1 cellular context compared by ENCODE assay signal in genomic region chr9:32552172-32552872, GRCh38.
A peak's percentile ranks its signal among the peaks of the same experiment; 100 is the strongest.
TF ChIP-seq lines count a peak whose summit lies in the region.

TSS of gene SMIM27 (plus strand) at chr9:32552327. CDS start at chr9:32552435, 108 bp downstream.
TSS of gene TOPORS (minus strand) at chr9:32552586. CDS start at chr9:32552436, 150 bp downstream.

TF ChIP-seq in K562, 482 proteins besides CTCF, POLR2A, EP300 and RAD21 (continued from another document and continues in another):
- TF ChIP-seq MBD1 (CRISPR knock-in tag; IDR thresholded peaks at IDR 0.05) (no peak), STAT6 (CRISPR knock-in tag; IDR thresholded peaks at IDR 0.05) (0 out of 2 replicates have a peak, but pooled peaks have one; percentile 56), SIX5 (IDR thresholded peaks at IDR 0.05; ENCODE audit: borderline replicate concordance in 1 of 2, insufficient read depth in 1 of 2, low read depth in 1 of 2, low read length in 2 of 2) (peak; percentile 27 to 49; a peak in 2 of 4 replicates), RB1 (IDR thresholded peaks at IDR 0.05; ENCODE audit: low read depth) (peak; percentile 53; the same call in 1 of the 2 replicates), GTF3C2 (IDR thresholded peaks at IDR 0.05; ENCODE audit: borderline replicate concordance, extremely low read depth, insufficient read length) (no peak), NR2C2 (CRISPR knock-in tag; IDR thresholded peaks at IDR 0.05) (no peak), NR2C2 (tag; IDR thresholded peaks at IDR 0.05) (peak; percentile 33; the same call in 1 of the 2 replicates), KLF6 (CRISPR knock-in tag; IDR thresholded peaks at IDR 0.05; ENCODE audit: borderline replicate concordance) (no peak), ELF1 (tag; IDR thresholded peaks at IDR 0.05) (peak; percentile 98), ZKSCAN1 (IDR thresholded peaks at IDR 0.05; ENCODE audit: low read depth, low read length) (no peak), ZNF274 (IDR thresholded peaks at IDR 0.05; ENCODE audit: borderline replicate concordance, low read depth, low read length) (no peak), MAZ (CRISPR knock-in tag; conservative IDR thresholded peaks at IDR 0.05 in 1 of 2, IDR thresholded peaks at IDR 0.05 in 1 of 2) (peak; percentile 49 to 68; a peak in 3 of 4 replicates), ILK (tag; IDR thresholded peaks at IDR 0.05; ENCODE audit: borderline replicate concordance, low read depth) (no peak), ZBTB12 (CRISPR knock-in tag; IDR thresholded peaks at IDR 0.05) (no peak), THRA (IDR thresholded peaks at IDR 0.05) (no peak), SLC30A9 (CRISPR knock-in tag; IDR thresholded peaks at IDR 0.05) (no peak), TAF9B (IDR thresholded peaks at IDR 0.05; ENCODE audit: partially characterized antibody) (peak; percentile 97), CBX5 (IDR thresholded peaks at IDR 0.05; ENCODE audit: borderline replicate concordance, low read depth) (no peak), U2AF2 (optimal IDR thresholded peaks at IDR 0.05; ENCODE audit: low read depth, low read length) (no peak), RBM15 (IDR thresholded peaks at IDR 0.05; ENCODE audit: insufficient read depth, low read length) (no peak), USF1 (CRISPR knock-in tag; IDR thresholded peaks at IDR 0.05) (peak; percentile 91), TBP (optimal IDR thresholded peaks at IDR 0.05; ENCODE audit: low read depth, low read length) (peak; percentile 95), NKRF (IDR thresholded peaks at IDR 0.05; ENCODE audit: borderline replicate concordance) (peak; percentile 27; the same call in 1 of the 2 replicates), HDAC2 (IDR thresholded peaks at IDR 0.05) (no peak), ZKSCAN8 (CRISPR knock-in tag; IDR thresholded peaks at IDR 0.05) (no peak), RFX7 (CRISPR knock-in tag; IDR thresholded peaks at IDR 0.05) (no peak), HSF4 (CRISPR knock-in tag; IDR thresholded peaks at IDR 0.05; ENCODE audit: borderline replicate concordance) (no peak), TFAP4 (CRISPR knock-in tag; IDR thresholded peaks at IDR 0.05; ENCODE audit: borderline replicate concordance) (peak; percentile 59; the same call in 1 of the 2 replicates), ZNF583 (CRISPR knock-in tag; IDR thresholded peaks at IDR 0.05) (no peak), GTF2F1 (IDR thresholded peaks at IDR 0.05; ENCODE audit: low read depth, low read length) (0 out of 2 replicates have a peak, but pooled peaks have one; percentile 26), SMAD4 (CRISPR knock-in tag; conservative IDR thresholded peaks at IDR 0.05) (0 out of 2 replicates have a peak, but pooled peaks have one; percentile 34), MCM3 (IDR thresholded peaks at IDR 0.05) (no peak), ZSCAN29 (IDR thresholded peaks at IDR 0.05) (no peak), ZSCAN32 (CRISPR knock-in tag; IDR thresholded peaks at IDR 0.05) (no peak), BRCA1 (IDR thresholded peaks at IDR 0.05) (no peak), BRCA1 (CRISPR knock-in tag; IDR thresholded peaks at IDR 0.05) (no peak), SETDB1 (IDR thresholded peaks at IDR 0.05; ENCODE audit: low read length) (no peak), ZNF398 (CRISPR knock-in tag; IDR thresholded peaks at IDR 0.05) (no peak), ETS2 (tag; IDR thresholded peaks at IDR 0.05; ENCODE audit: borderline replicate concordance, poor library complexity, severe bottlenecking) (no peak), EWSR1 (IDR thresholded peaks at IDR 0.05; ENCODE audit: borderline replicate concordance, low read depth, partially characterized antibody) (no peak), CEBPZ (IDR thresholded peaks at IDR 0.05; ENCODE audit: borderline replicate concordance, low read depth, low read length) (no peak), SMARCE1 (IDR thresholded peaks at IDR 0.05) (no peak), ZBTB7A (IDR thresholded peaks at IDR 0.05; ENCODE audit: borderline replicate concordance, control insufficient read depth, low read depth, low read length) (peak; percentile 56; the same call in 1 of the 2 replicates), ZNF586 (CRISPR knock-in tag; conservative IDR thresholded peaks at IDR 0.05) (no peak), DMBX1 (CRISPR knock-in tag; IDR thresholded peaks at IDR 0.05; ENCODE audit: borderline replicate concordance) (no peak)
